In genomic region chr22:19774628-19775027, GRCh38 we compare ENCODE assay signal across 30 cellular contexts. TPM values are rescaled to one million over a fixed set of nuclear protein-coding genes. Genes with fewer than 3 reads are reported as not detected.
"Had no signal": no experiment of that assay in that cellular context is flagged by ENCODE, and none has a peak within 500 bp of the region (broad histone marks: within the 10 kb centered on the region; RNA-seq: fewer than 3 reads in every experiment).

No MANE protein-coding gene starts in this region.

- H3K36me3 ChIP-seq: left lung, neural progenitor cell, neutrophil, pancreas, prostate gland, stomach, thyroid gland, transverse colon, upper lobe of right lung, uterus had no signal

- H3K79me2 ChIP-seq: hepatocyte had no signal

- H3K27ac Mint-ChIP-seq: mesothelial cell of epicardium; natural killer cell; nephron progenitor cell; neural progenitor cell; stimulated activated naive B cell treated with anti-CD40 and anti-IgM and Interleukin-4, amounts not matched to agents 10 μg/mL and 1 μg/mL and 100 μg/mL, for 72 hours had no signal

- H3K4me1 ChIP-seq: left lung, neural progenitor cell, pancreas, prostate gland, testis, transverse colon, uterus had no signal

- H3K9me3 Mint-ChIP-seq: mesothelial cell of epicardium, natural killer cell, nephron progenitor cell, neural progenitor cell had no signal

- H3K9ac ChIP-seq: neural progenitor cell had no signal

- H3K4me2 ChIP-seq: hepatocyte, neural progenitor cell had no signal

- H3K4me3 Mint-ChIP-seq: mesothelial cell of epicardium; naive B cell; natural killer cell; nephron progenitor cell; neural progenitor cell; stimulated activated naive B cell treated with anti-CD40 and anti-IgM and Interleukin-4, amounts not matched to agents 10 μg/mL and 1 μg/mL and 100 μg/mL, for 72 hours had no signal

- H3K4me1 Mint-ChIP-seq: mesothelial cell of epicardium had no signal

- H3K27me3 ChIP-seq: testis, thyroid gland had no signal

- H2AFZ ChIP-seq: hepatocyte, neural progenitor cell had no signal

- H3K4me3 ChIP-seq: hepatocyte, left lung, lung, neural progenitor cell, pancreas, prostate gland, skin epidermis, stomach, testis, thyroid gland, transverse colon, upper lobe of right lung, uterus had no signal

- FAIRE-seq: pancreas had no signal

- DNase-seq: islet precursor cell; kidney glomerular epithelial cell; left cardiac atrium; mesendoderm; naive B cell; natural killer cell; nephron progenitor cell; retina; stimulated activated CD4-positive, alpha-beta T cell treated with anti-CD3 and anti-CD28 coated beads, Interleukin-12 subunit alpha, Interleukin-12 subunit beta, amount 100 ng/mL, for 4 hours; stimulated activated CD4-positive, alpha-beta T cell treated with anti-CD3 and anti-CD28 coated beads, Interleukin-15, amount 100 ng/mL, for 24 hours; stimulated activated CD4-positive, alpha-beta T cell treated with anti-CD3 and anti-CD28 coated beads, Interleukin-2, amount 100 ng/mL, for 24 hours; stimulated activated CD4-positive, alpha-beta T cell treated with anti-CD3 and anti-CD28 coated beads, Interleukin-4, amount 100 ng/mL, for 1 hour; stimulated activated naive B cell treated with anti-CD40 and anti-IgM and Interleukin-4, amounts not matched to agents 10 μg/mL and 1 μg/mL and 100 μg/mL, for 72 hours; stimulated activated naive CD8-positive, alpha-beta T cell treated with anti-CD3 and anti-CD28 coated beads, Interleukin-15, Interleukin-2, amounts not matched to agents 100 U/mL and 50 U/mL, for 24 hours; stomach; testis; thyroid gland; transverse colon; upper lobe of right lung; uterus had no signal

- H3K27ac ChIP-seq: hepatocyte, left lung, neural progenitor cell, neutrophil, pancreas, prostate gland, skin epidermis, stomach, testis, thyroid gland, transverse colon, upper lobe of right lung, uterus had no signal

- H3K9me3 ChIP-seq: left lung, neutrophil, pancreas, prostate gland, stomach, testis, thyroid gland, transverse colon, upper lobe of right lung, uterus had no signal

- H3K36me3 Mint-ChIP-seq: mesothelial cell of epicardium; naive B cell; natural killer cell; stimulated activated naive B cell treated with anti-CD40 and anti-IgM and Interleukin-4, amounts not matched to agents 10 μg/mL and 1 μg/mL and 100 μg/mL, for 72 hours had no signal

RNA-seq across cellular contexts. Expression of gene TBX1, which starts 14.1 kb away (rescaled TPM):
- total RNA-seq: hepatocyte, mononuclear cell had no signal

RNA-seq across cellular contexts. Expression of gene GP1BB, which starts 51.3 kb away (rescaled TPM):
- total RNA-seq: left cardiac atrium had no signal
